ENCODE assay signal across 8 cellular contexts in the genomic region with DNA sequence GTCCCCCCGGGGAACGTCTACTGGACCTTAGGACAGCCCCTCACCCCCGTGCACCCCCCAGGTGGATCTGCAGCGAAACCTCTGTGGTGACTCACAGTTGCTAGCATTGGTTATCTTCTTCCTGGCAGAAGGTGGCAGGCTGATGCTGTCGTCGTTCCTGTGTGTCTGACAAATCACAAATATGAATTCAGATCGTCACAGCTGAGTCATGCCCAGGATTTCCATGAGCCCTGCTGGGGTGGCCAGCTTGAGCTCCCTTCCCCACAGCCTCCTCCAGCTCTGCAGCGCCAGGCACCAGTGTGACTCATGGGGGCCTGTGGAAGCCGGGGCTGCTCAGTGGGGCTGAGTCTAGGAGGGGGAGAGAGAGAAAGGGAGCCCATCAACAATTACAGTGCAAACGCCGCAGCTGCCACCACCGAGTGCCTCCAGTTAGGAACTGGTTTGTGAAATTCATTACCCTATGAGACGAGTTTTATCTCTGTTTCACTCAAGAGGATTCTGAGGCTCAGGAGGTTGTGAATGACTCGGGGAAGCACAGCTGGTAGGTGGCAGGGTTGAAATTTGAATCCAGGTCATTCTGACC.
A peak's percentile ranks its signal among the peaks of the same experiment; 100 is the strongest.
DNase-seq lines count a peak whose midpoint lies in the region; ATAC-seq and TF ChIP-seq lines count a peak whose summit lies in the region.

No MANE protein-coding gene starts in this region.

- no peaks in the 10 kb centered on the region for H3K36me3 ChIP-seq in KMS-11 (ENCODE audit: insufficient read depth)
- no peaks in the 10 kb centered on the region for H3K36me3 ChIP-seq in gastroesophageal sphincter

- H2AFZ ChIP-seq in KMS-11 (ENCODE audit: low read depth), result peak overlapping the region; percentile 94

- WGBS in gastroesophageal sphincter (ENCODE audit: low coverage in 1 of 2), 2 donors, result 27 to 30% methylated on average over 2 to 6 of the region's 14 CpGs

- POLR2A ChIA-PET in RWPE1 (lab: Yijun Ruan, JAX; ENCODE audit: low non-redundant PET), result interaction anchor here (0.5 to 1.3 kb wide), 7 partner anchors 11 to 381 kb away, joined by 3 to 4 read pairs (median 3); no protein-coding TSS in a partner anchor

- H3K27me3 ChIP-seq in KMS-11 (ENCODE audit: insufficient read depth, low read depth) (no peaks in the 10 kb centered on the region), gastroesophageal sphincter (no peaks in the 10 kb centered on the region)

- no peaks in the 10 kb centered on the region for H3K9me3 ChIP-seq in gastroesophageal sphincter

- H3K4me3 ChIP-seq in KMS-11 (IDR thresholded peaks at IDR 0.05; ENCODE audit: insufficient read depth, low read depth, low read length) (no peak overlapping the region), gastroesophageal sphincter (peak overlapping the region; percentile 68 to 87)

- H3K27ac ChIP-seq in KMS-11 (peak overlapping the region; percentile 98), RWPE1 (peak overlapping the region; percentile 93), gastroesophageal sphincter (peak overlapping the region; percentile 79 to 96 (median 92)), temporal lobe (ENCODE audit: low read depth, low read length) (peak overlapping the region; percentile 94)

- no peak for TF ChIP-seq POLR2A in gastroesophageal sphincter (IDR thresholded peaks at IDR 0.05)

- TF ChIP-seq CTCF in KMS-11 (conservative IDR thresholded peaks at IDR 0.05; ENCODE audit: low read depth, low read length) (peak; percentile 26; the same call in 1 of the 2 replicates), RWPE1 (conservative IDR thresholded peaks at IDR 0.05; ENCODE audit: low read depth) (0 out of 2 replicates have a peak, but pooled peaks have one; percentile 10), gastroesophageal sphincter (IDR thresholded peaks at IDR 0.05) (peak in 1 of 4 experiments; percentile 19)

- H3K79me2 ChIP-seq in KMS-11 (ENCODE audit: insufficient read depth, low read depth), result peaks cover 57% of the 10 kb centered on the region

- H3K9ac ChIP-seq in KMS-11, result peak overlapping the region; percentile 94

- CTCF ChIA-PET in RWPE1 (lab: Yijun Ruan, JAX), result interaction anchor here (0.6 to 1.2 kb wide), 7 partner anchors 14 to 685 kb away, joined by 3 to 5 read pairs (median 3); no protein-coding TSS in a partner anchor

- DNase-seq in DMS 273 treated with DMSO at 0.1 percent for 48 hours (lab: John Stamatoyannopoulos, UW) (peak; percentile 45), RWPE1 (ENCODE audit: low spot score) (peak; percentile 83), occipital lobe (lab: John Stamatoyannopoulos, UW) (peak; percentile 87)
- peak; percentile 55 to 69 (median 65) for DNase-seq in activated naive CD4-positive, alpha-beta T cell (lab: John Stamatoyannopoulos, UW)

- ATAC-seq in GM21723 (IDR thresholded peaks at IDR 0.05; ENCODE audit: unreplicated experiment), result peak; percentile 57
- peak; percentile 87 for ATAC-seq in gastroesophageal sphincter

- H4K20me1 ChIP-seq in KMS-11 (ENCODE audit: insufficient read depth), result no peaks in the 10 kb centered on the region

- peak overlapping the region; percentile 98 for H3K4me2 ChIP-seq in KMS-11

- H3K4me1 ChIP-seq in KMS-11 (ENCODE audit: low read depth, poor library complexity, severe bottlenecking), result peaks cover 26% of the 10 kb centered on the region
- H3K4me1 ChIP-seq in gastroesophageal sphincter, result peaks cover 0 to 27% (median 4%) of the 10 kb centered on the region in 3 donors

- TF ChIP-seq EP300 in gastroesophageal sphincter (IDR thresholded peaks at IDR 0.05), result no peak
